In the genomic region with DNA sequence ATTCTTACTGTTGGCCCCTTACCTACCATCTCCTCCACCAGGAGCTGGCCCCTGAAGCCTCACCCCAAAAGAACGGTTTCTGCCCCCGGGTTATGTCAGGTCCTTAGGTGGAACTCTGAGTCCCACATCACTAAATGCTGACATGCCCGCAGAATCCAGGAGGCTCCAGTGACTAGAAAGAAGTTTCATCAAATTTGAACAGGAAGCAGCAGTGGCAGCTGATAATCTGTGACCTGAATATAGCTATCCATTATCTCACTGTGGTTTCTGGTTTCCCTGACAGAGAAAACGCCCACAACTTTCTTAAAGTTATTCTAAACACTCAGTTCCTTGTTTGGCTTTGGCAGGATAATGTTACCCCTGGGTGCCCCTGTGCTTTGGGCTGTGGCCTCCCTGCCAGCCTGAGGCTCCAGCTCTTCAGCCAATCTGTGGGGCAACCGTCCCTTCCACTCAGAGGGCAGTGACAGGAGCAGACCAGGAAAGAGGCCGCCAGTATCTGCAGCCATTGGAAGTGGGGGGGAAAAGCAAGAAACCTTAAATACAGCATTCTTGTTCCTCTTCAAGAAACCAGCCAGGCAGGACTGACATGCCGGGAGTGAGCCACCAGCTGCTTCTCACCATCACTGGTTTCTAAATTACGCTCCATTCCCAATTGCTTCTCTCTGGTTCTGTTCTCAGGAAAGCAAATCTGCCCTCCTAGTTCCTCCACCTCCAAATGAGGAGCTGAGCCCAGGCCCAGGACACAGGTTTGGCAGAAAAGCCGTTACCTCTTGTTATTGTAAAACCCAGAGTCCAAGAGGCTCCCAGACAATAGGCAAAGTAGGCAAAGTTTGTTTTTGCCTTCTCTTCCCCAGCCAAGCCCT, we compare ENCODE assay signal across 1 cellular context.
A peak's percentile ranks its signal among the peaks of the same experiment; 100 is the strongest.
TF ChIP-seq lines count a peak whose summit lies in the region.

No MANE protein-coding gene starts in this region.

TF ChIP-seq in K562, 482 proteins besides CTCF, POLR2A, EP300 and RAD21 (continued from another document and continues in another):
- TF ChIP-seq, protein P1, sequence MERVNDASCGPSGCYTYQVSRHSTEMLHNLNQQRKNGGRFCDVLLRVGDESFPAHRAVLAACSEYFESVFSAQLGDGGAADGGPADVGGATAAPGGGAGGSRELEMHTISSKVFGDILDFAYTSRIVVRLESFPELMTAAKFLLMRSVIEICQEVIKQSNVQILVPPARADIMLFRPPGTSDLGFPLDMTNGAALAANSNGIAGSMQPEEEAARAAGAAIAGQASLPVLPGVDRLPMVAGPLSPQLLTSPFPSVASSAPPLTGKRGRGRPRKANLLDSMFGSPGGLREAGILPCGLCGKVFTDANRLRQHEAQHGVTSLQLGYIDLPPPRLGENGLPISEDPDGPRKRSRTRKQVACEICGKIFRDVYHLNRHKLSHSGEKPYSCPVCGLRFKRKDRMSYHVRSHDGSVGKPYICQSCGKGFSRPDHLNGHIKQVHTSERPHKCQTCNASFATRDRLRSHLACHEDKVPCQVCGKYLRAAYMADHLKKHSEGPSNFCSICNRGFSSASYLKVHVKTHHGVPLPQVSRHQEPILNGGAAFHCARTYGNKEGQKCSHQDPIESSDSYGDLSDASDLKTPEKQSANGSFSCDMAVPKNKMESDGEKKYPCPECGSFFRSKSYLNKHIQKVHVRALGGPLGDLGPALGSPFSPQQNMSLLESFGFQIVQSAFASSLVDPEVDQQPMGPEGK (CRISPR knock-in tag; IDR thresholded peaks at IDR 0.05; ENCODE audit: borderline replicate concordance) = peak; percentile 50; the same call in 1 of the 2 replicates
- TF ChIP-seq SMARCA5 (IDR thresholded peaks at IDR 0.05) (no peak; the same call in 1 of the 2 replicates), NRF1 (conservative IDR thresholded peaks at IDR 0.05 in 1 of 2, IDR thresholded peaks at IDR 0.05 in 1 of 2) (peak in 1 of 2 experiments; percentile 26; a peak in 1 of 4 replicates), ZNF76 (CRISPR knock-in tag; IDR thresholded peaks at IDR 0.05; ENCODE audit: borderline replicate concordance) (no peak), ZNF316 (IDR thresholded peaks at IDR 0.05) (peak; percentile 52; the same call in 1 of the 2 replicates), CBFA2T3 (IDR thresholded peaks at IDR 0.05) (peak; percentile 94), ASH1L (IDR thresholded peaks at IDR 0.05; ENCODE audit: borderline replicate concordance, low read depth, partially characterized antibody) (no peak), FOSL1 (tag; conservative IDR thresholded peaks at IDR 0.05) (peak; percentile 58; the same call in 1 of the 2 replicates), DDX20 (tag; IDR thresholded peaks at IDR 0.05; ENCODE audit: low read depth) (no peak), SRSF1 (IDR thresholded peaks at IDR 0.05; ENCODE audit: low read depth, low read length) (no peak), PTBP1 (IDR thresholded peaks at IDR 0.05; ENCODE audit: low read depth, low read length) (no peak), EWSR1 (IDR thresholded peaks at IDR 0.05; ENCODE audit: borderline replicate concordance, low read depth, partially characterized antibody) (no peak), ZNF184 (CRISPR knock-in tag; IDR thresholded peaks at IDR 0.05) (no peak), ZNF408 (CRISPR knock-in tag; IDR thresholded peaks at IDR 0.05; ENCODE audit: low read depth) (no peak), PCBP2 (IDR thresholded peaks at IDR 0.05; ENCODE audit: low read depth, low read length, poor library complexity, severe bottlenecking) (no peak), MEF2A (IDR thresholded peaks at IDR 0.05; ENCODE audit: control insufficient read depth, low read depth, low read length) (peak; percentile 79; the same call in 1 of the 2 replicates), ZNF75A (CRISPR knock-in tag; IDR thresholded peaks at IDR 0.05) (no peak), PYGO2 (tag; IDR thresholded peaks at IDR 0.05) (no peak), SIX5 (IDR thresholded peaks at IDR 0.05; ENCODE audit: borderline replicate concordance in 1 of 2, insufficient read depth in 1 of 2, low read depth in 1 of 2, low read length in 2 of 2) (no peak), NR1H2 (CRISPR knock-in tag; IDR thresholded peaks at IDR 0.05) (no peak), STAT5B (CRISPR knock-in tag; IDR thresholded peaks at IDR 0.05) (no peak), GATAD2B (IDR thresholded peaks at IDR 0.05; ENCODE audit: borderline replicate concordance) (peak; percentile 83), TCFL5 (CRISPR knock-in tag; conservative IDR thresholded peaks at IDR 0.05) (no peak), ZKSCAN3 (CRISPR knock-in tag; IDR thresholded peaks at IDR 0.05) (no peak), MECOM (CRISPR knock-in tag; IDR thresholded peaks at IDR 0.05) (0 out of 2 replicates have a peak, but pooled peaks have one; percentile 41), ZNF224 (CRISPR knock-in tag; IDR thresholded peaks at IDR 0.05) (no peak; the same call in 1 of the 2 replicates), FOXJ2 (tag; IDR thresholded peaks at IDR 0.05) (no peak), ZFP30 (CRISPR knock-in tag; IDR thresholded peaks at IDR 0.05; ENCODE audit: borderline replicate concordance) (no peak), HMGN3 (IDR thresholded peaks at IDR 0.05; ENCODE audit: borderline replicate concordance, extremely low read depth, insufficient read length, low read depth, low read length) (peak; percentile 27), RBBP5 (IDR thresholded peaks at IDR 0.05; ENCODE audit: borderline replicate concordance, insufficient read depth, low read length, poor library complexity, severe bottlenecking) (peak; percentile 95), HDAC6 (IDR thresholded peaks at IDR 0.05; ENCODE audit: low read depth, low read length) (no peak)
- TF ChIP-seq, protein P2, sequence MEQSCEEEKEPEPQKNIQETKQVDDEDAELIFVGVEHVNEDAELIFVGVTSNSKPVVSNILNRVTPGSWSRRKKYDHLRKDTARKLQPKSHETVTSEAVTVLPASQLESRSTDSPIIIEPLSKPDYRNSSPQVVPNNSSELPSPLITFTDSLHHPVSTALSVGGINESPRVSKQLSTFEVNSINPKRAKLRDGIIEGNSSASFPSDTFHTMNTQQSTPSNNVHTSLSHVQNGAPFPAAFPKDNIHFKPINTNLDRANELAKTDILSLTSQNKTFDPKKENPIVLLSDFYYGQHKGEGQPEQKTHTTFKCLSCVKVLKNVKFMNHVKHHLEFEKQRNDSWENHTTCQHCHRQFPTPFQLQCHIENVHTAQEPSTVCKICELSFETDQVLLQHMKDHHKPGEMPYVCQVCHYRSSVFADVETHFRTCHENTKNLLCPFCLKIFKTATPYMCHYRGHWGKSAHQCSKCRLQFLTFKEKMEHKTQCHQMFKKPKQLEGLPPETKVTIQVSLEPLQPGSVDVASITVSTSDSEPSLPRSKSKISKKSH (CRISPR knock-in tag; IDR thresholded peaks at IDR 0.05) = no peak
- TF ChIP-seq, protein P3, sequence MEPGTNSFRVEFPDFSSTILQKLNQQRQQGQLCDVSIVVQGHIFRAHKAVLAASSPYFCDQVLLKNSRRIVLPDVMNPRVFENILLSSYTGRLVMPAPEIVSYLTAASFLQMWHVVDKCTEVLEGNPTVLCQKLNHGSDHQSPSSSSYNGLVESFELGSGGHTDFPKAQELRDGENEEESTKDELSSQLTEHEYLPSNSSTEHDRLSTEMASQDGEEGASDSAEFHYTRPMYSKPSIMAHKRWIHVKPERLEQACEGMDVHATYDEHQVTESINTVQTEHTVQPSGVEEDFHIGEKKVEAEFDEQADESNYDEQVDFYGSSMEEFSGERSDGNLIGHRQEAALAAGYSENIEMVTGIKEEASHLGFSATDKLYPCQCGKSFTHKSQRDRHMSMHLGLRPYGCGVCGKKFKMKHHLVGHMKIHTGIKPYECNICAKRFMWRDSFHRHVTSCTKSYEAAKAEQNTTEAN (CRISPR knock-in tag; IDR thresholded peaks at IDR 0.05) = 0 out of 2 replicates have a peak, but pooled peaks have one; percentile 60
- TF ChIP-seq, protein P4, sequence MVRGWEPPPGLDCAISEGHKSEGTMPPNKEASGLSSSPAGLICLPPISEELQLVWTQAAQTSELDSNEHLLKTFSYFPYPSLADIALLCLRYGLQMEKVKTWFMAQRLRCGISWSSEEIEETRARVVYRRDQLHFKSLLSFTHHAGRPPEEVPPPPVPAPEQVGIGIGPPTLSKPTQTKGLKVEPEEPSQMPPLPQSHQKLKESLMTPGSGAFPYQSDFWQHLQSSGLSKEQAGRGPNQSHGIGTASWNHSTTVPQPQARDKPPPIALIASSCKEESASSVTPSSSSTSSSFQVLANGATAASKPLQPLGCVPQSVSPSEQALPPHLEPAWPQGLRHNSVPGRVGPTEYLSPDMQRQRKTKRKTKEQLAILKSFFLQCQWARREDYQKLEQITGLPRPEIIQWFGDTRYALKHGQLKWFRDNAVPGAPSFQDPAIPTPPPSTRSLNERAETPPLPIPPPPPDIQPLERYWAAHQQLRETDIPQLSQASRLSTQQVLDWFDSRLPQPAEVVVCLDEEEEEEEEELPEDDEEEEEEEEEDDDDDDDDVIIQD (CRISPR knock-in tag; IDR thresholded peaks at IDR 0.05) = no peak
- TF ChIP-seq, protein P5, sequence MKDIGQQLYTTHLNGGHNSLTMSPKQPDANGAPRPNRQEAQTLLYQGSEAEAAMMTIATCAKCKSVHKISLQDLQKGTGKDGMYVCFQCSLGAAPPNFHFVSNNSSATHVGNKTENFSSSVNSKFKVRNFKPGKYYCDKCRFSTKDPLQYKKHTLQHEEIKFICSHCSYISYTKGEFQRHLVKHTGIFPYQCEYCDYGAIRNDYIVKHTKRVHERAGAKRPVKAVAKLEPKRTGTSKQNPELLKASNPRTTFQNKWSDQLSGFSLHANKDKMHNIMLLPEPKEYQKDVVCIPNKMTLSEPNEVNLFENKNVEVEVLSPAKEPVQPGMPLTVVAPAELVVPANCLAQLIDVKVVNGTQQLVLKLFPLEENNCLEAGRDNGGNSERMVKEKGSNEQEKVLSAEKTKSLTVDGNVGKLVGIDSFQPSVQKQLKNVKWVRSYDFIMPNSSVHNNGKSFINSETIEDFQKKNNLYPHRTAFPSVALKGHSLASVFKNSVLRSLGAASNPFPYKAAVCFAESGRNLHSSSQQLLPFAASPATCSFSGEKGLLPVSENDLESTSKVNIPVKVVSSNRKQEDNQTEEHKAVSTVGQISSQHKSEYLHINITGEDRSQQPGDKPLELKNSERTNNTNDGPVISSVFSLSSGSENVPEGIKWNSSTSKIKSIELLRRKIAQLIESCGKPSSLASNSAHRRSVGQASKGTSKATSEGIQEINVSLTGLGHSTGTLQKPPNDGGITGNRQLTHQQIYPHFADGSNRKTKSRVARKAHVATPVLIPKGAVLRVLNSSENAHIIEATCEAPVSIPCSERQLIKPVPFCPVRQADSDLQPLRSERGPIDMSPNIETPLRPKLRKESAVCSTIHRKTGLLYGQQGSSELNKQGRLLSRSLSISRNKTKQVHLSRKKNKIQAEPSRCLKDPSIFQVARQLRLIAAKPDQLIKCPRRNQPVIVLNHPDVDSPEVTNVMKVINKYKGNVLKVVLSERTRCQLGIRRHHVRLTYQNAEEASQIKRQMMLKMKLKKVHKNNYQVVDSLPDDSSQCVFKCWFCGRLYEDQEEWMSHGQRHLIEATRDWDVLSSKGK (CRISPR knock-in tag; IDR thresholded peaks at IDR 0.05) = no peak
- TF ChIP-seq, protein P6, sequence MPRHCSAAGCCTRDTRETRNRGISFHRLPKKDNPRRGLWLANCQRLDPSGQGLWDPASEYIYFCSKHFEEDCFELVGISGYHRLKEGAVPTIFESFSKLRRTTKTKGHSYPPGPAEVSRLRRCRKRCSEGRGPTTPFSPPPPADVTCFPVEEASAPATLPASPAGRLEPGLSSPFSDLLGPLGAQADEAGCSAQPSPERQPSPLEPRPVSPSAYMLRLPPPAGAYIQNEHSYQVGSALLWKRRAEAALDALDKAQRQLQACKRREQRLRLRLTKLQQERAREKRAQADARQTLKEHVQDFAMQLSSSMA (CRISPR knock-in tag; IDR thresholded peaks at IDR 0.05) = no peak; the same call in 1 of the 2 replicates
- TF ChIP-seq, protein P7, sequence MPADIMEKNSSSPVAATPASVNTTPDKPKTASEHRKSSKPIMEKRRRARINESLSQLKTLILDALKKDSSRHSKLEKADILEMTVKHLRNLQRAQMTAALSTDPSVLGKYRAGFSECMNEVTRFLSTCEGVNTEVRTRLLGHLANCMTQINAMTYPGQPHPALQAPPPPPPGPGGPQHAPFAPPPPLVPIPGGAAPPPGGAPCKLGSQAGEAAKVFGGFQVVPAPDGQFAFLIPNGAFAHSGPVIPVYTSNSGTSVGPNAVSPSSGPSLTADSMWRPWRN (IDR thresholded peaks at IDR 0.05; ENCODE audit: low read depth) = peak; percentile 53; the same call in 1 of the 2 replicates
- TF ChIP-seq, protein P8, sequence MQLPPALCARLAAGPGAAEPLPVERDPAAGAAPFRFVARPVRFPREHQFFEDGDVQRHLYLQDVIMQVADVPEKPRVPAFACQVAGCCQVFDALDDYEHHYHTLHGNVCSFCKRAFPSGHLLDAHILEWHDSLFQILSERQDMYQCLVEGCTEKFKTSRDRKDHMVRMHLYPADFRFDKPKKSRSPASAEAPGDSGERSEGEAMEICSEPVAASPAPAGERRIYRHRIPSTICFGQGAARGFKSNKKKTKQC (CRISPR knock-in tag; IDR thresholded peaks at IDR 0.05) = 0 out of 2 replicates have a peak, but pooled peaks have one; percentile 34
- TF ChIP-seq, protein P9, sequence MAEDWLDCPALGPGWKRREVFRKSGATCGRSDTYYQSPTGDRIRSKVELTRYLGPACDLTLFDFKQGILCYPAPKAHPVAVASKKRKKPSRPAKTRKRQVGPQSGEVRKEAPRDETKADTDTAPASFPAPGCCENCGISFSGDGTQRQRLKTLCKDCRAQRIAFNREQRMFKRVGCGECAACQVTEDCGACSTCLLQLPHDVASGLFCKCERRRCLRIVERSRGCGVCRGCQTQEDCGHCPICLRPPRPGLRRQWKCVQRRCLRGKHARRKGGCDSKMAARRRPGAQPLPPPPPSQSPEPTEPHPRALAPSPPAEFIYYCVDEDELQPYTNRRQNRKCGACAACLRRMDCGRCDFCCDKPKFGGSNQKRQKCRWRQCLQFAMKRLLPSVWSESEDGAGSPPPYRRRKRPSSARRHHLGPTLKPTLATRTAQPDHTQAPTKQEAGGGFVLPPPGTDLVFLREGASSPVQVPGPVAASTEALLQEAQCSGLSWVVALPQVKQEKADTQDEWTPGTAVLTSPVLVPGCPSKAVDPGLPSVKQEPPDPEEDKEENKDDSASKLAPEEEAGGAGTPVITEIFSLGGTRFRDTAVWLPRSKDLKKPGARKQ (CRISPR knock-in tag; IDR thresholded peaks at IDR 0.05) = no peak
- TF ChIP-seq, protein P10, sequence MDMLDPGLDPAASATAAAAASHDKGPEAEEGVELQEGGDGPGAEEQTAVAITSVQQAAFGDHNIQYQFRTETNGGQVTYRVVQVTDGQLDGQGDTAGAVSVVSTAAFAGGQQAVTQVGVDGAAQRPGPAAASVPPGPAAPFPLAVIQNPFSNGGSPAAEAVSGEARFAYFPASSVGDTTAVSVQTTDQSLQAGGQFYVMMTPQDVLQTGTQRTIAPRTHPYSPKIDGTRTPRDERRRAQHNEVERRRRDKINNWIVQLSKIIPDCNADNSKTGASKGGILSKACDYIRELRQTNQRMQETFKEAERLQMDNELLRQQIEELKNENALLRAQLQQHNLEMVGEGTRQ (CRISPR knock-in tag; IDR thresholded peaks at IDR 0.05) = no peak
